1 cellular context compared by ENCODE assay signal in genomic region chr17:38613981-38614779, GRCh38.
A peak's percentile ranks its signal among the peaks of the same experiment; 100 is the strongest.
TF ChIP-seq lines count a peak whose summit lies in the region.

No MANE protein-coding gene starts in this region.

TF ChIP-seq in HepG2, 621 proteins besides CTCF, POLR2A, EP300 and RAD21 (continued from another document and continues in another):
- TF ChIP-seq ZNF790 (CRISPR knock-in tag; IDR thresholded peaks at IDR 0.05; ENCODE audit: borderline replicate concordance) (0 out of 2 replicates have a peak, but pooled peaks have one; percentile 32), MAF1 (CRISPR knock-in tag; IDR thresholded peaks at IDR 0.05; ENCODE audit: borderline replicate concordance) (no peak), TFE3 (CRISPR knock-in tag; IDR thresholded peaks at IDR 0.05) (peak; percentile 97), MAFK (conservative IDR thresholded peaks at IDR 0.05 in 1 of 2, IDR thresholded peaks at IDR 0.05 in 1 of 2; ENCODE audit: low read length in 2 of 2) (0 out of 4 replicates have a peak, but pooled peaks have one; percentile 17 to 27), ZFP36L2 (CRISPR knock-in tag; IDR thresholded peaks at IDR 0.05) (0 out of 2 replicates have a peak, but pooled peaks have one; percentile 81), SRF (IDR thresholded peaks at IDR 0.05; ENCODE audit: low read depth, low read length) (peak; percentile 32; the same call in 1 of the 2 replicates), STAT6 (CRISPR knock-in tag; IDR thresholded peaks at IDR 0.05; ENCODE audit: borderline replicate concordance) (peak; percentile 91; the same call in 1 of the 2 replicates), ZNF513 (CRISPR knock-in tag; conservative IDR thresholded peaks at IDR 0.05) (no peak), TOE1 (CRISPR knock-in tag; IDR thresholded peaks at IDR 0.05) (no peak), MLXIP (CRISPR knock-in tag; IDR thresholded peaks at IDR 0.05; ENCODE audit: borderline replicate concordance) (peak; percentile 30; the same call in 1 of the 2 replicates), NFE2 (CRISPR knock-in tag; IDR thresholded peaks at IDR 0.05) (no peak), ARNT2 (CRISPR knock-in tag; IDR thresholded peaks at IDR 0.05; ENCODE audit: low read depth) (no peak), PBX3 (CRISPR knock-in tag; IDR thresholded peaks at IDR 0.05; ENCODE audit: borderline replicate concordance) (no peak), SMC3 (IDR thresholded peaks at IDR 0.05; ENCODE audit: low read length) (peak; percentile 71), USF2 (IDR thresholded peaks at IDR 0.05; ENCODE audit: low read depth, low read length) (no peak), USF2 (CRISPR knock-in tag; IDR thresholded peaks at IDR 0.05; ENCODE audit: borderline replicate concordance) (peak; percentile 40; the same call in 1 of the 2 replicates), PRMT3 (CRISPR knock-in tag; IDR thresholded peaks at IDR 0.05; ENCODE audit: borderline replicate concordance, low read depth) (no peak), ZBTB43 (CRISPR knock-in tag; conservative IDR thresholded peaks at IDR 0.05) (peak; percentile 100), ZNF205 (CRISPR knock-in tag; IDR thresholded peaks at IDR 0.05) (peak; percentile 92; the same call in 1 of the 2 replicates), ZBTB1 (CRISPR knock-in tag; IDR thresholded peaks at IDR 0.05; ENCODE audit: borderline replicate concordance) (no peak), ZNF274 (CRISPR knock-in tag; IDR thresholded peaks at IDR 0.05) (no peak), E2F1 (CRISPR knock-in tag; IDR thresholded peaks at IDR 0.05) (no peak), ZBTB14 (CRISPR knock-in tag; IDR thresholded peaks at IDR 0.05) (peak; percentile 73), DRAP1 (CRISPR knock-in tag; IDR thresholded peaks at IDR 0.05) (peak; percentile 92), RFX5 (IDR thresholded peaks at IDR 0.05; ENCODE audit: low read depth, low read length) (no peak; the same call in 1 of the 2 replicates), RELA (CRISPR knock-in tag; IDR thresholded peaks at IDR 0.05) (peak; percentile 54; the same call in 1 of the 2 replicates), RARA (CRISPR knock-in tag; IDR thresholded peaks at IDR 0.05) (peak; percentile 98), RFX1 (IDR thresholded peaks at IDR 0.05) (no peak), KLF6 (CRISPR knock-in tag; IDR thresholded peaks at IDR 0.05) (0 out of 2 replicates have a peak, but pooled peaks have one; percentile 50), U2AF1 (optimal IDR thresholded peaks at IDR 0.05; ENCODE audit: low read depth, low read length) (peak; percentile 52), PCBP2 (optimal IDR thresholded peaks at IDR 0.05; ENCODE audit: low read depth, low read length, poor library complexity, severe bottlenecking) (no peak), BRCA1 (CRISPR knock-in tag; IDR thresholded peaks at IDR 0.05) (peak; percentile 96), HDAC2 (CRISPR knock-in tag; IDR thresholded peaks at IDR 0.05) (peak; percentile 99), SKI (IDR thresholded peaks at IDR 0.05; ENCODE audit: partially characterized antibody) (peak; percentile 80), ATF4 (CRISPR knock-in tag; IDR thresholded peaks at IDR 0.05) (peak in 1 of 2 experiments; percentile 82; a peak in 2 of 4 replicates), FOXJ3 (CRISPR knock-in tag; IDR thresholded peaks at IDR 0.05; ENCODE audit: borderline replicate concordance) (peak; percentile 98), KLF9 (CRISPR knock-in tag; IDR thresholded peaks at IDR 0.05; ENCODE audit: low read depth) (peak; percentile 82), NCOR1 (IDR thresholded peaks at IDR 0.05; ENCODE audit: borderline replicate concordance, low read length) (peak; percentile 97), HDAC1 (CRISPR knock-in tag; IDR thresholded peaks at IDR 0.05) (peak; percentile 94), ZNF546 (CRISPR knock-in tag; conservative IDR thresholded peaks at IDR 0.05) (no peak; the same call in 1 of the 2 replicates), HNF1B (CRISPR knock-in tag; IDR thresholded peaks at IDR 0.05) (peak; percentile 99), CENPX (CRISPR knock-in tag; IDR thresholded peaks at IDR 0.05) (no peak), FOXK2 (IDR thresholded peaks at IDR 0.05) (peak; percentile 98)
